In genomic region chr6:162941128-162941527, GRCh38 we compare ENCODE assay signal across 1 cellular context.
TF ChIP-seq lines count a peak whose summit lies in the region.

No MANE protein-coding gene starts in this region.

TF ChIP-seq in WTC11, 78 proteins besides CTCF, POLR2A, EP300 and RAD21 (continued from another document):
- no peak for TF ChIP-seq ZNF138 (CRISPR knock-in tag; conservative IDR thresholded peaks at IDR 0.05)
- no peak for TF ChIP-seq FOXJ3 (CRISPR knock-in tag; IDR thresholded peaks at IDR 0.05; ENCODE audit: borderline replicate concordance)
- TF ChIP-seq ZNF423 (CRISPR knock-in tag; IDR thresholded peaks at IDR 0.05): no peak
